15 cellular contexts compared by ENCODE assay signal in the genomic region with DNA sequence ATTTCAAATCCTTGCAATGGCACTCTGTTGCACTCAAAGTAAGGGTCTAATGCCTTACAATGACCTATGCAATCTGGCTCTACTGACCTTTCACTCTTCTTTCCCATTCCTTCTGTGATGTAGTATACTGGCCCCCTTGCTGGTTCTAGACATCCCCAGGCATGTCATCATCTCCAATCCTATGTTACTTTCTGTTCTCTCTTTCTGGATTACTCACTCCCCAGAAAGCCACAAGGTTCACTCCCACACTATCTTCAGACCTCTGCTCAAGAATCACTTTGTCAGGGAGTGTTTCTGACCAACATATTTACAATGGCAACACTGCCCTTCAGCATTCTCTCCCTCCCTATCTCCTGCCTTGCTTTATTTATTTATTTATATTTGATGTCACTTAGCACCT.
DNase-seq lines count a peak whose midpoint lies in the region; ATAC-seq and TF ChIP-seq lines count a peak whose summit lies in the region.
"Had no signal": no experiment of that assay in that cellular context is flagged by ENCODE, and none has a peak within 500 bp of the region (broad histone marks: within the 10 kb centered on the region; RNA-seq: fewer than 3 reads in every experiment).

No MANE protein-coding gene starts in this region.

- TF ChIP-seq CTCF in GM13977 (IDR thresholded peaks at IDR 0.05; ENCODE audit: extremely low read depth, insufficient read depth, missing control alignments) (no peak), cardiac fibroblast (IDR thresholded peaks at IDR 0.05; ENCODE audit: low read depth, low read length) (no peak)

- H3K4me3 Mint-ChIP-seq in activated T-cell treated with anti-CD3 and anti-CD28 coated beads, Interleukin-2, amount 50 U/mL, for 24 hours, result no peak overlapping the region
- H3K4me3 Mint-ChIP-seq: CD8-positive, alpha-beta T cell had no signal

- in situ Hi-C loops in GM13977 (cut with MboI; ENCODE audit: low pct_unique_long_range_greater_than_20kb, low sequenced_read_pairs, unreplicated experiment), result no loop called here

- H3K27me3 Mint-ChIP-seq in activated T-cell treated with anti-CD3 and anti-CD28 coated beads, Interleukin-2, amount 50 U/mL, for 24 hours, result no peaks in the 10 kb centered on the region
- H3K27me3 Mint-ChIP-seq: progenitor cell of endocrine pancreas had no signal

- H3K4me1 Mint-ChIP-seq in activated T-cell treated with anti-CD3 and anti-CD28 coated beads, Interleukin-2, amount 50 U/mL, for 24 hours (ENCODE audit: low read depth), result no peaks in the 10 kb centered on the region

- no peaks in the 10 kb centered on the region for H3K36me3 Mint-ChIP-seq in activated T-cell treated with anti-CD3 and anti-CD28 coated beads, Interleukin-2, amount 50 U/mL, for 24 hours (ENCODE audit: low read depth)
- H3K36me3 Mint-ChIP-seq: CD8-positive, alpha-beta T cell had no signal

- DNase-seq in GM13977 (ENCODE audit: low spot score) (peak; percentile 31), cardiac fibroblast (ENCODE audit: low read depth in 2 of 2) (peak; percentile 3 to 5), midbrain (lab: John Stamatoyannopoulos, UW) (no peak)
- DNase-seq in stimulated activated CD4-positive, alpha-beta T cell treated with anti-CD3 and anti-CD28 coated beads, Interleukin-4, amount 100 ng/mL, for 4 hours, result no peak
- no peak for DNase-seq in effector CD8-positive, alpha-beta T cell (lab: John Stamatoyannopoulos, UW)
- no peak for DNase-seq in activated T-cell treated with anti-CD3 and anti-CD28 coated beads, Interleukin-2, amount 50 U/mL, for 24 hours
- DNase-seq: CD8-positive, alpha-beta T cell; cerebellar nuclear complex; foreskin melanocyte; NCI-H510A had no signal

- ATAC-seq in GM21526 (IDR thresholded peaks at IDR 0.05; ENCODE audit: low FRiP score, unreplicated experiment), result peak; percentile 63
- ATAC-seq in HG03457 (IDR thresholded peaks at IDR 0.05; ENCODE audit: unreplicated experiment), result peak; percentile 89
- ATAC-seq: CD8-positive, alpha-beta T cell had no signal

- no peak overlapping the region for H3K4me3 ChIP-seq in cardiac fibroblast (replicated peaks in 1 of 2; ENCODE audit: low read depth in 2 of 2, low read length in 2 of 2)
- H3K4me3 ChIP-seq: lung, tibial nerve had no signal

- no peak overlapping the region for H3K27ac Mint-ChIP-seq in activated T-cell treated with anti-CD3 and anti-CD28 coated beads, Interleukin-2, amount 50 U/mL, for 24 hours
- H3K27ac Mint-ChIP-seq: CD8-positive, alpha-beta T cell; progenitor cell of endocrine pancreas had no signal

- H3K9me3 Mint-ChIP-seq in activated T-cell treated with anti-CD3 and anti-CD28 coated beads, Interleukin-2, amount 50 U/mL, for 24 hours, result peaks cover 17% of the 10 kb centered on the region

Comparison
In these comparisons a context has a peak if more than half of its experiments do, and no peak if none do; other contexts are left out.
1. DNase-seq: peak in GM13977 (single experiment) and cardiac fibroblast (2 of 2); none in stimulated activated CD4-positive, alpha-beta T cell treated with anti-CD3 and anti-CD28 coated beads, Interleukin-4, amount 100 ng/mL, for 4 hours (0 of 2), midbrain (single experiment), effector CD8-positive, alpha-beta T cell (single experiment) and activated T-cell treated with anti-CD3 and anti-CD28 coated beads, Interleukin-2, amount 50 U/mL, for 24 hours (single experiment).